In genomic region chr7:134447383-134447782, GRCh38 we compare ENCODE assay signal across 1 cellular context.
TF ChIP-seq lines count a peak whose summit lies in the region.

No MANE protein-coding gene starts in this region.

TF ChIP-seq in IMR-90, 13 proteins besides CTCF, POLR2A, EP300 and RAD21:
- TF ChIP-seq MAZ (IDR thresholded peaks at IDR 0.05; ENCODE audit: borderline replicate concordance, low read depth, low read length): no peak
- TF ChIP-seq SMC3 (IDR thresholded peaks at IDR 0.05; ENCODE audit: low read depth, low read length): no peak
- TF ChIP-seq CHD1 (IDR thresholded peaks at IDR 0.05; ENCODE audit: low read depth, low read length): no peak
- TF ChIP-seq ELK1 (IDR thresholded peaks at IDR 0.05; ENCODE audit: borderline replicate concordance, low read depth, low read length): no peak
- TF ChIP-seq BHLHE40 (IDR thresholded peaks at IDR 0.05; ENCODE audit: low read depth, low read length): no peak
- no peak for TF ChIP-seq RCOR1 (IDR thresholded peaks at IDR 0.05; ENCODE audit: insufficient replicate concordance, low read length)
- TF ChIP-seq MAFK (IDR thresholded peaks at IDR 0.05; ENCODE audit: low read depth, low read length): no peak
- no peak for TF ChIP-seq FOS (IDR thresholded peaks at IDR 0.05; ENCODE audit: low read depth, low read length)
- no peak for TF ChIP-seq MXI1 (IDR thresholded peaks at IDR 0.05; ENCODE audit: borderline replicate concordance, low read depth, low read length)
- TF ChIP-seq RFX5 (IDR thresholded peaks at IDR 0.05; ENCODE audit: low read depth, low read length): no peak
- no peak for TF ChIP-seq NFE2L2 (IDR thresholded peaks at IDR 0.05; ENCODE audit: low read depth, low read length)
- no peak for TF ChIP-seq USF2 (IDR thresholded peaks at IDR 0.05; ENCODE audit: low read depth, low read length)
- no peak for TF ChIP-seq CEBPB (IDR thresholded peaks at IDR 0.05; ENCODE audit: low read depth, low read length)
